ENCODE assay signal across 15 cellular contexts in genomic region chr22:25629613-25630012, GRCh38.
DNase-seq lines count a peak whose midpoint lies in the region; TF ChIP-seq lines count a peak whose summit lies in the region.
"Had no signal": no experiment of that assay in that cellular context is flagged by ENCODE, and none has a peak within 500 bp of the region (broad histone marks: within the 10 kb centered on the region; RNA-seq: fewer than 3 reads in every experiment).

No MANE protein-coding gene starts in this region.

- POLR2A ChIA-PET in activated CD4-positive, alpha-beta memory T cell treated with anti-CD3 and anti-CD28 coated beads, Interleukin-2, amount 10 ng/mL, durations not matched to agents 7 days and 5 days (lab: Charles Lee) = no interaction called here

- H2AFZ ChIP-seq in mammary epithelial cell (ENCODE audit: low read depth, low read length) = no peak overlapping the region

- H3K79me2 ChIP-seq in mammary epithelial cell (ENCODE audit: insufficient read depth, low read length) = peaks cover 7% of the 10 kb centered on the region

- peaks cover 6% of the 10 kb centered on the region for H3K36me3 Mint-ChIP-seq in activated CD4-positive, alpha-beta memory T cell treated with anti-CD3 and anti-CD28 coated beads, Interleukin-2, amount 10 ng/mL, durations not matched to agents 7 days and 5 days (ENCODE audit: low read depth)
- H3K36me3 Mint-ChIP-seq: CD8-positive, alpha-beta T cell had no signal

- H3K27ac ChIP-seq in breast epithelium (peak overlapping the region; percentile 13 to 30), mammary epithelial cell (ENCODE audit: insufficient read depth, low read depth, low read length) (no peak overlapping the region), VCaP (peak overlapping the region; percentile 91), prostate gland (peak overlapping the region; percentile 57 to 82), caudate nucleus (ENCODE audit: low read depth, low read length) (no peak overlapping the region)
- H3K27ac ChIP-seq: C4-2B had no signal

- intact Hi-C loops in breast epithelium (cut with DNase I; ENCODE audit: low total_unique reads) (no loop called here), mammary epithelial cell (cut with micrococcal nuclease) (no loop called here), prostate gland (cut with DNase I) (no loop called here)

- H3K27me3 Mint-ChIP-seq in activated CD4-positive, alpha-beta memory T cell treated with anti-CD3 and anti-CD28 coated beads, Interleukin-2, amount 10 ng/mL, durations not matched to agents 7 days and 5 days = peaks cover 3% of the 10 kb centered on the region

- DNase-seq in breast epithelium (ENCODE audit: low spot score in 2 of 2) (no peak), mammary epithelial cell (no peak), prostate gland (ENCODE audit: low spot score) (no peak), GM13977 (ENCODE audit: low spot score) (no peak), caudate nucleus (lab: John Stamatoyannopoulos, UW) (no peak)
- DNase-seq in activated CD4-positive, alpha-beta memory T cell treated with anti-CD3 and anti-CD28 coated beads, Interleukin-2, amount 10 ng/mL, durations not matched to agents 7 days and 5 days = no peak
- DNase-seq: BE2C; CD8-positive, alpha-beta T cell; COR-L47; DMS153; DMS79 treated with DMSO at 0.1 percent for 48 hours; EL had no signal

- dilution Hi-C loops in mammary epithelial cell (cut with HindIII; ENCODE audit: low sequenced_read_pairs) = no loop called here

- BruUV-seq in mammary epithelial cell (replicated peaks; lab: Mats Ljungman, UMichigan) = no TSS peak

- no peaks in the 10 kb centered on the region for H3K36me3 ChIP-seq in breast epithelium
- H3K36me3 ChIP-seq in mammary epithelial cell (ENCODE audit: insufficient read depth, low read length) = no peaks in the 10 kb centered on the region
- H3K36me3 ChIP-seq in prostate gland = no peaks in the 10 kb centered on the region
- H3K36me3 ChIP-seq: HAP-1 had no signal

- H3K4me3 Mint-ChIP-seq in activated CD4-positive, alpha-beta memory T cell treated with anti-CD3 and anti-CD28 coated beads, Interleukin-2, amount 10 ng/mL, durations not matched to agents 7 days and 5 days = no peak overlapping the region
- H3K4me3 Mint-ChIP-seq: CD8-positive, alpha-beta T cell had no signal

- CTCF ChIA-PET in mammary epithelial cell (lab: Charles Lee; ENCODE audit: low non-redundant PET) = no interaction called here
- CTCF ChIA-PET in activated CD4-positive, alpha-beta memory T cell treated with anti-CD3 and anti-CD28 coated beads, Interleukin-2, amount 10 ng/mL, durations not matched to agents 7 days and 5 days (lab: Charles Lee) = no interaction called here

- H3K4me1 ChIP-seq in breast epithelium (no peaks in the 10 kb centered on the region), mammary epithelial cell (ENCODE audit: insufficient read depth, low read length) (no peaks in the 10 kb centered on the region), prostate gland (replicated peaks) (peaks cover 15% of the 10 kb centered on the region)

- TF ChIP-seq CTCF in breast epithelium (IDR thresholded peaks at IDR 0.05) (no peak), mammary epithelial cell (conservative IDR thresholded peaks at IDR 0.05 in 1 of 2, IDR thresholded peaks at IDR 0.05 in 1 of 2; ENCODE audit: extremely low read depth in 1 of 2, insufficient read depth in 1 of 2, low read depth in 1 of 2, low read length in 2 of 2) (no peak), VCaP (conservative IDR thresholded peaks at IDR 0.05) (no peak), prostate gland (IDR thresholded peaks at IDR 0.05) (no peak), GM13977 (IDR thresholded peaks at IDR 0.05; ENCODE audit: extremely low read depth, insufficient read depth, missing control alignments) (no peak)

- H3K4me3 ChIP-seq in breast epithelium (no peak overlapping the region), mammary epithelial cell (replicated peaks in 1 of 3; ENCODE audit: insufficient read depth in 1 of 3, low read depth in 2 of 3, low read length in 3 of 3) (no peak overlapping the region), prostate gland (no peak overlapping the region)
- H3K4me3 ChIP-seq: HAP-1 had no signal

- H3K9me3 ChIP-seq in breast epithelium (no peaks in the 10 kb centered on the region), mammary epithelial cell (replicated peaks; ENCODE audit: insufficient read depth, low read length) (no peaks in the 10 kb centered on the region), prostate gland (no peaks in the 10 kb centered on the region)
- H3K9me3 ChIP-seq: BE2C, HAP-1 had no signal

- no peaks in the 10 kb centered on the region for H4K20me1 ChIP-seq in mammary epithelial cell (ENCODE audit: insufficient read depth, low read length)

- H3K27ac Mint-ChIP-seq in activated CD4-positive, alpha-beta memory T cell treated with anti-CD3 and anti-CD28 coated beads, Interleukin-2, amount 10 ng/mL, durations not matched to agents 7 days and 5 days = no peak overlapping the region
- H3K27ac Mint-ChIP-seq: CD8-positive, alpha-beta T cell had no signal

- 20% methylated on average over 2 of the region's 2 CpGs for WGBS in mammary epithelial cell (ENCODE audit: low coverage, missing lambda C conversion rate)
- WGBS in prostate gland = 66% methylated on average over 2 of the region's 2 CpGs

- H3K4me2 ChIP-seq in mammary epithelial cell (ENCODE audit: insufficient read depth, low read depth, low read length) = no peak overlapping the region

- H3K4me1 Mint-ChIP-seq in activated CD4-positive, alpha-beta memory T cell treated with anti-CD3 and anti-CD28 coated beads, Interleukin-2, amount 10 ng/mL, durations not matched to agents 7 days and 5 days = peaks cover 3% of the 10 kb centered on the region

- H3K27me3 ChIP-seq in breast epithelium (no peaks in the 10 kb centered on the region), mammary epithelial cell (ENCODE audit: insufficient read depth, low read length) (no peaks in the 10 kb centered on the region), prostate gland (replicated peaks; ENCODE audit: insufficient read depth) (no peaks in the 10 kb centered on the region)
- H3K27me3 ChIP-seq: BE2C had no signal

- no peak overlapping the region for H3K9ac ChIP-seq in mammary epithelial cell (ENCODE audit: insufficient read depth, low read length)

- H3K9me3 Mint-ChIP-seq in activated CD4-positive, alpha-beta memory T cell treated with anti-CD3 and anti-CD28 coated beads, Interleukin-2, amount 10 ng/mL, durations not matched to agents 7 days and 5 days = no peaks in the 10 kb centered on the region
- H3K9me3 Mint-ChIP-seq: CD8-positive, alpha-beta T cell had no signal

- in situ Hi-C loops in mammary epithelial cell (cut with MboI; ENCODE audit: low sequenced_read_pairs in 2 of 2) = no loop called here
- in situ Hi-C loops in GM13977 (cut with MboI; ENCODE audit: low pct_unique_long_range_greater_than_20kb, low sequenced_read_pairs, unreplicated experiment) = no loop called here

- TF ChIP-seq POLR2A in breast epithelium (IDR thresholded peaks at IDR 0.05) (no peak), prostate gland (IDR thresholded peaks at IDR 0.05) (no peak)

Comparison
In these comparisons a context has a peak if more than half of its experiments do, and no peak if none do; other contexts are left out.
1. H3K27ac ChIP-seq: peak in breast epithelium (2 of 2), VCaP (single experiment) and prostate gland (2 of 2); none in mammary epithelial cell (single experiment) and caudate nucleus (single experiment).